In genomic region chr6:144615870-144616269, GRCh38 we compare ENCODE assay signal across 1 cellular context.
TF ChIP-seq lines count a peak whose summit lies in the region.

No MANE protein-coding gene starts in this region.

TF ChIP-seq in H1, 55 proteins besides CTCF, POLR2A, EP300 and RAD21 (continued from another document):
- TF ChIP-seq SIN3A (conservative IDR thresholded peaks at IDR 0.05 in 1 of 2, IDR thresholded peaks at IDR 0.05 in 1 of 2; ENCODE audit: low read depth in 1 of 2, low read length in 2 of 2) (no peak), YY1 (IDR thresholded peaks at IDR 0.05; ENCODE audit: low read depth, low read length) (no peak), CEBPB (IDR thresholded peaks at IDR 0.05; ENCODE audit: low read depth, low read length) (no peak), JUN (IDR thresholded peaks at IDR 0.05; ENCODE audit: low read depth, low read length) (no peak), KDM4A (IDR thresholded peaks at IDR 0.05; ENCODE audit: low read depth, low read length, severe bottlenecking) (no peak), GTF2F1 (IDR thresholded peaks at IDR 0.05; ENCODE audit: borderline replicate concordance, low read depth, low read length) (no peak), KDM1A (IDR thresholded peaks at IDR 0.05; ENCODE audit: borderline replicate concordance, low read length) (no peak), FOSL1 (IDR thresholded peaks at IDR 0.05; ENCODE audit: insufficient read depth, low read depth, low read length) (no peak), ZNF274 (IDR thresholded peaks at IDR 0.05; ENCODE audit: borderline replicate concordance, extremely low read depth, low read length) (no peak), PHF8 (conservative IDR thresholded peaks at IDR 0.05; ENCODE audit: low read depth, low read length) (no peak)
